ENCODE assay signal across 17 cellular contexts in the genomic region with DNA sequence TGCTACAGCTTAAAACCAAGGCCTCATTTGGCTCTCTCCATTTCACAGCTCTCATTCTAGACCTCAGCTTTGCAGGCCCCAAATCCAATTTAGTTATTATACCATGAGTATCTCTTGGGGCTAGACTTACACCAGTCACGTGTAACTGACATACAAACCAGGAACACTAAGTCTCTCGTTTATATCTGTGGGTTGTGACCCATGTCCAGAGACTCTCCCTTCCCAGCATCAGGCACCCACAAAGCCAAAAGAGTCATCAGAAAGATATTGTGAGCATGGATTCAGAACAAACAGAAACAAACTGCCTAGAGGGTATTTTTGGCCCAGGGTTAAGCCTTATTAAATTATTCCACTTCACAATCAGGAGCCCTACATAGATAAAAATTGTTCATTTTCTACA. TPM values are rescaled to one million over a fixed set of nuclear protein-coding genes. Genes with fewer than 3 reads are reported as not detected.
DNase-seq lines count a peak whose midpoint lies in the region; ATAC-seq and TF ChIP-seq lines count a peak whose summit lies in the region.
"Had no signal": no experiment of that assay in that cellular context is flagged by ENCODE, and none has a peak within 500 bp of the region (broad histone marks: within the 10 kb centered on the region; RNA-seq: fewer than 3 reads in every experiment).

No MANE protein-coding gene starts in this region.

- H3K9me3 Mint-ChIP-seq in activated CD4-positive, alpha-beta T cell treated with anti-CD3 and anti-CD28 coated beads for 36 hours (ENCODE audit: low read depth): no peaks in the 10 kb centered on the region
- H3K9me3 Mint-ChIP-seq: brain; IgD-negative memory B cell; nephron; stimulated activated naive B cell treated with anti-CD40 and anti-IgM and Interleukin-4, amounts not matched to agents 10 μg/mL and 1 μg/mL and 100 μg/mL, for 72 hours had no signal

- H3K4me3 ChIP-seq in gastroesophageal sphincter (no peak overlapping the region), ovary (no peak overlapping the region)

- H3K27ac ChIP-seq in gastroesophageal sphincter (peak overlapping the region; percentile 79 to 86 (median 82)), ovary (no peak overlapping the region)

- TF ChIP-seq POLR2A in gastroesophageal sphincter (IDR thresholded peaks at IDR 0.05) (no peak), ovary (IDR thresholded peaks at IDR 0.05) (no peak)

- H3K4me1 ChIP-seq in gastroesophageal sphincter (peaks cover 24 to 86% (median 28%) of the 10 kb centered on the region in 3 donors), ovary (ENCODE audit: insufficient read depth) (no peaks in the 10 kb centered on the region)

- POLR2A ChIA-PET in activated CD4-positive, alpha-beta T cell treated with anti-CD3 and anti-CD28 coated beads for 36 hours (lab: Charles Lee): no interaction called here

- CTCF ChIA-PET in activated CD4-positive, alpha-beta T cell treated with anti-CD3 and anti-CD28 coated beads for 36 hours (lab: Charles Lee): interaction anchor here (0.5 to 3.6 kb wide), 10 partner anchors 16 to 550 kb away, joined by 3 to 25 read pairs (median 4); partner anchors contain the start of gene HIGD1A

- H3K4me3 Mint-ChIP-seq in activated CD4-positive, alpha-beta T cell treated with anti-CD3 and anti-CD28 coated beads for 36 hours: no peak overlapping the region
- H3K4me3 Mint-ChIP-seq: brain; nephron; stimulated activated naive B cell treated with anti-CD40 and anti-IgM and Interleukin-4, amounts not matched to agents 10 μg/mL and 1 μg/mL and 100 μg/mL, for 72 hours had no signal

- 0 to 5% methylated on average over 1 to 2 of the region's 2 CpGs for WGBS in gastroesophageal sphincter (ENCODE audit: low coverage in 1 of 2), 2 donors
- 36 to 61% (median 42%) methylated on average over 2 of the region's 2 CpGs for WGBS in ovary, 3 donors

- peak; percentile 57 for ATAC-seq in Right ventricle myocardium inferior
- ATAC-seq in gastroesophageal sphincter: peak; percentile 77
- no peak for ATAC-seq in activated CD4-positive, alpha-beta T cell treated with anti-CD3 and anti-CD28 coated beads for 36 hours
- ATAC-seq: stimulated activated naive B cell treated with anti-CD40 and anti-IgM and Interleukin-4, amounts not matched to agents 10 μg/mL and 1 μg/mL and 100 μg/mL, for 72 hours had no signal

- H3K27me3 ChIP-seq in gastroesophageal sphincter: no peaks in the 10 kb centered on the region
- H3K27me3 ChIP-seq in ovary: no peaks in the 10 kb centered on the region

- intact Hi-C loops in Right ventricle myocardium inferior (cut with DNase I) (loop anchor here (2.0 kb wide), 1 partner anchor 60 kb away; no protein-coding TSS in a partner anchor), cardiac septum (cut with DNase I) (no loop called here), ovary (cut with DNase I) (no loop called here)
- intact Hi-C loops in activated CD4-positive, alpha-beta T cell treated with anti-CD3 and anti-CD28 coated beads for 36 hours (cut with DNase I, micrococcal nuclease): loop anchor here in 1 of 2 experiments (10.0 kb wide), 1 partner anchor 506 kb away; the partner anchor contains the start of gene SNRK

- H3K36me3 ChIP-seq in gastroesophageal sphincter (peaks cover 0 to 19% of the 10 kb centered on the region in 2 donors), ovary (no peaks in the 10 kb centered on the region)

- no peak for DNase-seq in Right ventricle myocardium inferior (ENCODE audit: missing footprints)
- no peak for DNase-seq in cardiac septum (ENCODE audit: low spot score)
- no peak for DNase-seq in ovary
- no peak for DNase-seq in activated CD4-positive, alpha-beta T cell treated with anti-CD3 and anti-CD28 coated beads for 36 hours
- no peak for DNase-seq in LoVo (ENCODE audit: low spot score)
- DNase-seq in DMS153 (lab: John Stamatoyannopoulos, UW): no peak
- DNase-seq in AG20443 (ENCODE audit: low spot score): no peak
- DNase-seq: 8988T; NCI-H146; NK-92 treated with Interleukin-12 subunit alpha and Interleukin-12 subunit beta, amount 100 ng/mL, for 24 hours; stimulated activated CD4-positive, alpha-beta T cell treated with anti-CD3 and anti-CD28 coated beads, Interleukin-1b, Interleukin-23, amount 100 ng/mL, for 48 hours; stimulated activated naive B cell treated with anti-CD40 and anti-IgM and Interleukin-4, amounts not matched to agents 10 μg/mL and 1 μg/mL and 100 μg/mL, for 72 hours had no signal

- no peak for TF ChIP-seq CTCF in gastroesophageal sphincter (IDR thresholded peaks at IDR 0.05)
- TF ChIP-seq CTCF in ovary (IDR thresholded peaks at IDR 0.05): no peak

- no peak overlapping the region for H3K27ac Mint-ChIP-seq in activated CD4-positive, alpha-beta T cell treated with anti-CD3 and anti-CD28 coated beads for 36 hours
- H3K27ac Mint-ChIP-seq: IgD-negative memory B cell; nephron; stimulated activated naive B cell treated with anti-CD40 and anti-IgM and Interleukin-4, amounts not matched to agents 10 μg/mL and 1 μg/mL and 100 μg/mL, for 72 hours had no signal

- H3K27me3 Mint-ChIP-seq in activated CD4-positive, alpha-beta T cell treated with anti-CD3 and anti-CD28 coated beads for 36 hours: no peaks in the 10 kb centered on the region
- H3K27me3 Mint-ChIP-seq: brain; IgD-negative memory B cell; stimulated activated naive B cell treated with anti-CD40 and anti-IgM and Interleukin-4, amounts not matched to agents 10 μg/mL and 1 μg/mL and 100 μg/mL, for 72 hours had no signal

- H3K36me3 Mint-ChIP-seq in activated CD4-positive, alpha-beta T cell treated with anti-CD3 and anti-CD28 coated beads for 36 hours (ENCODE audit: low read depth): peaks cover 7% of the 10 kb centered on the region
- H3K36me3 Mint-ChIP-seq: IgD-negative memory B cell had no signal

- H3K4me1 Mint-ChIP-seq in activated CD4-positive, alpha-beta T cell treated with anti-CD3 and anti-CD28 coated beads for 36 hours: peaks cover 2% of the 10 kb centered on the region

- no peak for TF ChIP-seq EP300 in gastroesophageal sphincter (IDR thresholded peaks at IDR 0.05)
- peak; percentile 56 for TF ChIP-seq EP300 in ovary (IDR thresholded peaks at IDR 0.05)

- no peaks in the 10 kb centered on the region for H3K9me3 ChIP-seq in gastroesophageal sphincter
- no peaks in the 10 kb centered on the region for H3K9me3 ChIP-seq in ovary

RNA-seq across cellular contexts. Expression of gene CCDC13, which starts 5.6 kb away (rescaled TPM):
- total RNA-seq in Right ventricle myocardium inferior (0.41 TPM), cardiac septum (1.1 TPM), gastroesophageal sphincter (1 to 10 TPM; 2.8 to 7.4 (median 5.6) TPM), ovary (1 to 10 TPM in 3 of 7 donors, under 1 TPM in 4; 0.24 to 5.7 (median 0.60) TPM)
- 1 to 10 TPM in 1 of 2 donors, under 1 TPM in 1; 0.75 to 1.6 TPM for polyA plus RNA-seq in ovary
- total RNA-seq in activated CD4-positive, alpha-beta T cell treated with anti-CD3 and anti-CD28 coated beads for 36 hours: under 1 TPM; 0.46 to 0.63 TPM

RNA-seq across cellular contexts. Expression of gene HIGD1A, which starts 25.6 kb away (rescaled TPM):
- 335 TPM for total RNA-seq in Right ventricle myocardium inferior
- total RNA-seq in cardiac septum: 266 TPM
- 100 to 1,000 TPM; 173 to 657 (median 393) TPM for total RNA-seq in gastroesophageal sphincter
- 10 to 100 TPM; 44.6 to 88.8 (median 65.4) TPM for total RNA-seq in ovary
- polyA plus RNA-seq in ovary: 100 to 1,000 TPM in 1 of 2 donors, 10 to 100 TPM in 1; 63.9 to 126 TPM
- 10 to 100 TPM; 74.9 to 77.8 TPM for total RNA-seq in activated CD4-positive, alpha-beta T cell treated with anti-CD3 and anti-CD28 coated beads for 36 hours

RNA-seq across cellular contexts. Expression of gene ACKR2, which starts 30.6 kb away (rescaled TPM):
- total RNA-seq in Right ventricle myocardium inferior (0.89 TPM), cardiac septum (1.5 TPM), gastroesophageal sphincter (1 to 10 TPM; 5.9 to 9.3 (median 7.4) TPM), ovary (1 to 10 TPM in 4 of 7 donors, under 1 TPM in 3; 0.33 to 4.4 (median 1.0) TPM)
- polyA plus RNA-seq in ovary: 1 to 10 TPM in 1 of 2 donors, under 1 TPM in 1; 0.82 to 2.7 TPM
- total RNA-seq in activated CD4-positive, alpha-beta T cell treated with anti-CD3 and anti-CD28 coated beads for 36 hours: under 1 TPM; 0.64 to 0.65 TPM
- total RNA-seq: endothelial cell of umbilical vein had no signal
- polyA plus RNA-seq: IgD-negative memory B cell had no signal

Comparison
In these comparisons a context has a peak if more than half of its experiments do, and no peak if none do; other contexts are left out.
1. H3K27ac ChIP-seq: peak in gastroesophageal sphincter (4 of 4); none in ovary (0 of 2).